ENCODE assay signal across 17 cellular contexts in genomic region chr7:8719102-8719501, GRCh38.
"Had no signal": no experiment of that assay in that cellular context is flagged by ENCODE, and none has a peak within 500 bp of the region (broad histone marks: within the 10 kb centered on the region; RNA-seq: fewer than 3 reads in every experiment).

No MANE protein-coding gene starts in this region.

- ATAC-seq: activated T-helper 17 cell treated with anti-CD3 and anti-CD28 coated beads, Interleukin-2, amount 50 U/mL, for 72 hours had no signal

- DNase-seq: activated B cell treated with CpG ODN at 0.5 μM for 24 hours; activated CD4-positive, alpha-beta T cell treated with anti-CD3 and anti-CD28 coated beads, Interleukin-2, amount 10 ng/mL, durations not matched to agents 24 days and 14 days; activated CD8-positive, alpha-beta memory T cell treated with anti-CD3 and anti-CD28 coated beads for 24 hours; activated naive CD4-positive, alpha-beta T cell treated with anti-CD3 and anti-CD28 coated beads for 36 hours; activated T-cell treated with anti-CD3 and anti-CD28 coated beads for 4 hours; caudate nucleus; effector CD4-positive, alpha-beta T cell; foreskin melanocyte; head of caudate nucleus; left ventricle myocardium inferior; mesenchymal stem cell; occipital lobe; sigmoid colon; stimulated activated CD4-positive, alpha-beta T cell treated with anti-CD3 and anti-CD28 coated beads, Interleukin-2, amount 100 ng/mL, for 24 hours; stimulated activated naive CD4-positive, alpha-beta T cell had no signal

- H3K9me3 ChIP-seq: left ventricle myocardium inferior, sigmoid colon had no signal

- H3K27me3 ChIP-seq: sigmoid colon had no signal

- H3K36me3 ChIP-seq: left ventricle myocardium inferior, sigmoid colon had no signal

- H3K27ac ChIP-seq: coronary artery, left ventricle myocardium inferior, sigmoid colon had no signal

- H3K4me3 ChIP-seq: coronary artery, left ventricle myocardium inferior, sigmoid colon had no signal

- H3K4me1 ChIP-seq: left ventricle myocardium inferior, sigmoid colon had no signal
